In genomic region chr22:37008365-37008764, GRCh38 we compare ENCODE assay signal across 22 cellular contexts. TPM values are rescaled to one million over a fixed set of nuclear protein-coding genes. Genes with fewer than 3 reads are reported as not detected.
DNase-seq lines count a peak whose midpoint lies in the region; ATAC-seq, FAIRE-seq and TF ChIP-seq lines count a peak whose summit lies in the region.
"Had no signal": no experiment of that assay in that cellular context is flagged by ENCODE, and none has a peak within 500 bp of the region (broad histone marks: within the 10 kb centered on the region; RNA-seq: fewer than 3 reads in every experiment).

No MANE protein-coding gene starts in this region.

- H3K27ac ChIP-seq in right cardiac atrium (ENCODE audit: low read length) (no peak overlapping the region), endothelial cell of umbilical vein (ENCODE audit: insufficient read depth, low read depth, low read length) (no peak overlapping the region)
- H3K27ac ChIP-seq: GM23248 had no signal

- CTCF ChIA-PET in endothelial cell of umbilical vein (lab: Charles Lee): interaction anchor here (1.2 to 1.8 kb wide), 7 partner anchors 10 to 226 kb away, joined by 4 to 6 read pairs (median 5); partner anchors contain the start of gene KCTD17

- no peaks in the 10 kb centered on the region for H3K79me2 ChIP-seq in endothelial cell of umbilical vein (ENCODE audit: control insufficient read depth, insufficient read depth, low read length)

- BruUV-seq in endothelial cell of umbilical vein (replicated peaks; lab: Mats Ljungman, UMichigan): no TSS peak

- peak; percentile 89 for FAIRE-seq in endothelial cell of umbilical vein (lab: Jason Lieb, UNC)
- FAIRE-seq: GM12878 had no signal

- peak; percentile 66 to 80 for ATAC-seq in right cardiac atrium
- no peak for ATAC-seq in Right ventricle myocardium inferior
- no peak for ATAC-seq in GM21526 (IDR thresholded peaks at IDR 0.05; ENCODE audit: low FRiP score, unreplicated experiment)
- ATAC-seq in HG02840 (IDR thresholded peaks at IDR 0.05; ENCODE audit: low FRiP score, unreplicated experiment): no peak
- ATAC-seq: GM12878 had no signal

- H3K36me3 ChIP-seq in endothelial cell of umbilical vein (ENCODE audit: control insufficient read depth in 2 of 2, extremely low read depth in 1 of 2, insufficient read depth in 2 of 2, low read length in 2 of 2): no peaks in the 10 kb centered on the region

- POLR2A ChIA-PET in endothelial cell of umbilical vein (lab: Charles Lee): no interaction called here

- no peaks in the 10 kb centered on the region for H3K9me1 ChIP-seq in endothelial cell of umbilical vein (replicated peaks; ENCODE audit: control insufficient read depth, extremely low read depth, insufficient read depth, low read length)

- dilution Hi-C loops in endothelial cell of umbilical vein (cut with MboI; ENCODE audit: extremely low pct_ligation_motif_present, low sequenced_read_pairs): no loop called here

- DNase-seq in right cardiac atrium (no peak), Right ventricle myocardium inferior (ENCODE audit: missing footprints) (no peak), UCSD-AML1 (lab: John Stamatoyannopoulos, UW; ENCODE audit: unreplicated experiment) (peak; percentile 37), endothelial cell of umbilical vein (ENCODE audit: low read depth, low spot score) (peak; percentile 79), pulmonary artery endothelial cell (ENCODE audit: low read depth, low spot score) (peak; percentile 27), GM19238 (ENCODE audit: insufficient read length, low spot score) (no peak)
- DNase-seq: CD4-positive, alpha-beta T cell; COR-L47; DMS 273 treated with DMSO at 0.1 percent for 48 hours; DND-41; GM23248; H9; HFFc6; KG1; NCI-H1694 treated with DMSO at 0.1 percent for 48 hours; NCI-H2081 treated with DMSO at 0.1 percent for 48 hours; NCI-H446; NCI-H526; Right ventricle myocardium superior had no signal

- WGBS in right cardiac atrium: 49% methylated on average over 2 of the region's 2 CpGs

- no peak overlapping the region for H2AFZ ChIP-seq in endothelial cell of umbilical vein (ENCODE audit: low read depth, low read length)
- H2AFZ ChIP-seq: GM23248 had no signal

- peak overlapping the region; percentile 37 for H3K4me2 ChIP-seq in endothelial cell of umbilical vein (ENCODE audit: insufficient read depth, low read length)

- no peaks in the 10 kb centered on the region for H4K20me1 ChIP-seq in endothelial cell of umbilical vein (replicated peaks; ENCODE audit: control insufficient read depth, extremely low read depth, insufficient read depth, low read length)

- intact Hi-C loops in right cardiac atrium (cut with DNase I): no loop called here
- intact Hi-C loops in Right ventricle myocardium inferior (cut with DNase I): no loop called here
- intact Hi-C loops in endothelial cell of umbilical vein (cut with micrococcal nuclease): no loop called here

- H3K4me3 ChIP-seq in right cardiac atrium (ENCODE audit: low read length) (no peak overlapping the region), endothelial cell of umbilical vein (replicated peaks in 1 of 3; ENCODE audit: insufficient read depth in 1 of 3, low read depth in 1 of 3, low read length in 3 of 3) (no peak overlapping the region)
- H3K4me3 ChIP-seq: GM12878, GM23248 had no signal

- H3K9me3 ChIP-seq in right cardiac atrium (ENCODE audit: control insufficient read depth, low read length) (no peaks in the 10 kb centered on the region), endothelial cell of umbilical vein (replicated peaks; ENCODE audit: control insufficient read depth, insufficient read depth, low read length) (no peaks in the 10 kb centered on the region)

- no peak for TF ChIP-seq POLR2A in endothelial cell of umbilical vein (IDR thresholded peaks at IDR 0.05; ENCODE audit: low read depth, low read length)

- H3K4me1 ChIP-seq in right cardiac atrium (ENCODE audit: control insufficient read depth, insufficient read depth, low read length) (peaks cover 13% of the 10 kb centered on the region), endothelial cell of umbilical vein (ENCODE audit: control insufficient read depth, extremely low read depth, insufficient read depth, low read length) (peaks cover 14% of the 10 kb centered on the region)

- H3K27me3 ChIP-seq in right cardiac atrium (ENCODE audit: control insufficient read depth, insufficient read depth) (no peaks in the 10 kb centered on the region), endothelial cell of umbilical vein (ENCODE audit: control insufficient read depth in 2 of 2, insufficient read depth in 2 of 2, low read length in 2 of 2) (peaks cover 12 to 15% of the 10 kb centered on the region in 2 experiments)

- no peak for TF ChIP-seq CTCF in endothelial cell of umbilical vein (IDR thresholded peaks at IDR 0.05; ENCODE audit: extremely low read depth in 1 of 2, insufficient read depth in 1 of 2, low read depth in 1 of 2, low read length in 2 of 2)

- H3K9ac ChIP-seq in endothelial cell of umbilical vein (replicated peaks; ENCODE audit: extremely low read depth, insufficient read depth, low read length): no peak overlapping the region
- H3K9ac ChIP-seq: GM23248 had no signal

TF ChIP-seq in endothelial cell of umbilical vein, 7 proteins besides CTCF, POLR2A, EP300 and RAD21:
- TF ChIP-seq JUN (IDR thresholded peaks at IDR 0.05; ENCODE audit: borderline replicate concordance, insufficient read depth, insufficient read length, low read depth) (no peak), POLR2AphosphoS5 (IDR thresholded peaks at IDR 0.05; ENCODE audit: insufficient read depth, low read depth, low read length) (peak; percentile 27)

RNA-seq across cellular contexts. Expression of gene TST, which starts 10.9 kb away (rescaled TPM):
- total RNA-seq in right cardiac atrium (10 to 100 TPM; 31.7 to 53.6 (median 36.6) TPM), Right ventricle myocardium inferior (54.6 TPM), endothelial cell of umbilical vein (38.0 and 39.2 TPM in 2 replicates), pulmonary artery endothelial cell (46.9 and 64.9 TPM in 2 replicates)
- polyA plus RNA-seq in right cardiac atrium (67.9 TPM), endothelial cell of umbilical vein (95.1 and 116 TPM in 2 replicates)
- 54.2 and 72.2 TPM in 2 replicates for polyA plus RNA-seq in endothelial cell of umbilical vein (2011; cell fraction: cytosol; rRNA removed)
- polyA plus RNA-seq in endothelial cell of umbilical vein (2011; cell fraction: nucleus; rRNA removed): 22.6 and 25.7 TPM in 2 replicates
- polyA plus RNA-seq in endothelial cell of umbilical vein (2012): 37.0 and 52.2 TPM in 2 replicates
- polyA minus RNA-seq in endothelial cell of umbilical vein: 23.0 and 23.8 TPM in 2 replicates
- 24.3 TPM for polyA minus RNA-seq in endothelial cell of umbilical vein (2011; cell fraction: cytosol; rRNA and poly(A)+ RNA removed)
- 5.5 and 9.4 TPM in 2 replicates for polyA minus RNA-seq in endothelial cell of umbilical vein (2011; cell fraction: nucleus; rRNA and poly(A)+ RNA removed)
- total RNA-seq: CD4-positive, alpha-beta T cell had no signal

RNA-seq across cellular contexts. Expression of gene MPST, which starts 11.2 kb away (rescaled TPM):
- total RNA-seq in right cardiac atrium: 10 to 100 TPM; 49.6 to 65.7 (median 54.2) TPM
- 93.0 TPM for polyA plus RNA-seq in right cardiac atrium
- total RNA-seq in Right ventricle myocardium inferior: 58.4 TPM
- total RNA-seq in endothelial cell of umbilical vein: 87.3 and 93.2 TPM in 2 replicates
- 124 and 185 TPM in 2 replicates for polyA plus RNA-seq in endothelial cell of umbilical vein
- 63.5 and 102 TPM in 2 replicates for polyA plus RNA-seq in endothelial cell of umbilical vein (2011; cell fraction: cytosol; rRNA removed)
- 54.7 and 63.6 TPM in 2 replicates for polyA plus RNA-seq in endothelial cell of umbilical vein (2011; cell fraction: nucleus; rRNA removed)
- polyA plus RNA-seq in endothelial cell of umbilical vein (2012): 43.2 and 74.8 TPM in 2 replicates
- 27.7 and 39.2 TPM in 2 replicates for polyA minus RNA-seq in endothelial cell of umbilical vein
- polyA minus RNA-seq in endothelial cell of umbilical vein (2011; cell fraction: cytosol; rRNA and poly(A)+ RNA removed): 44.9 TPM
- polyA minus RNA-seq in endothelial cell of umbilical vein (2011; cell fraction: nucleus; rRNA and poly(A)+ RNA removed): 11.0 and 16.4 TPM in 2 replicates
- total RNA-seq in pulmonary artery endothelial cell: 135 and 148 TPM in 2 replicates

RNA-seq across cellular contexts. Expression of gene KCTD17, which starts 43.2 kb away (rescaled TPM):
- 10 to 100 TPM; 24.8 to 37.8 (median 32.2) TPM for total RNA-seq in right cardiac atrium
- polyA plus RNA-seq in right cardiac atrium: 34.4 TPM
- 11.2 TPM for total RNA-seq in Right ventricle myocardium inferior
- total RNA-seq in endothelial cell of umbilical vein: 48.0 and 59.2 TPM in 2 replicates
- polyA plus RNA-seq in endothelial cell of umbilical vein: 73.0 and 77.9 TPM in 2 replicates
- 40.4 and 55.2 TPM in 2 replicates for polyA plus RNA-seq in endothelial cell of umbilical vein (2011; cell fraction: cytosol; rRNA removed)
- 78.6 and 84.4 TPM in 2 replicates for polyA plus RNA-seq in endothelial cell of umbilical vein (2011; cell fraction: nucleus; rRNA removed)
- 39.2 and 46.1 TPM in 2 replicates for polyA plus RNA-seq in endothelial cell of umbilical vein (2012)
- polyA minus RNA-seq in endothelial cell of umbilical vein: 44.0 and 54.3 TPM in 2 replicates
- polyA minus RNA-seq in endothelial cell of umbilical vein (2011; cell fraction: cytosol; rRNA and poly(A)+ RNA removed): not detected
- polyA minus RNA-seq in endothelial cell of umbilical vein (2011; cell fraction: nucleus; rRNA and poly(A)+ RNA removed): 24.1 and 31.0 TPM in 2 replicates
- 33.3 and 34.9 TPM in 2 replicates for total RNA-seq in pulmonary artery endothelial cell

Comparison
In these comparisons a context has a peak if more than half of its experiments do, and no peak if none do; other contexts are left out.
1. ATAC-seq: peak in right cardiac atrium (2 of 2); none in Right ventricle myocardium inferior (single experiment), GM21526 (single experiment) and HG02840 (single experiment).
2. DNase-seq: peak in UCSD-AML1 (single experiment), endothelial cell of umbilical vein (single experiment) and pulmonary artery endothelial cell (single experiment); none in right cardiac atrium (0 of 3), Right ventricle myocardium inferior (single experiment) and GM19238 (single experiment).